Comparison of ENCODE assay signal across 27 cellular contexts in the genomic region with DNA sequence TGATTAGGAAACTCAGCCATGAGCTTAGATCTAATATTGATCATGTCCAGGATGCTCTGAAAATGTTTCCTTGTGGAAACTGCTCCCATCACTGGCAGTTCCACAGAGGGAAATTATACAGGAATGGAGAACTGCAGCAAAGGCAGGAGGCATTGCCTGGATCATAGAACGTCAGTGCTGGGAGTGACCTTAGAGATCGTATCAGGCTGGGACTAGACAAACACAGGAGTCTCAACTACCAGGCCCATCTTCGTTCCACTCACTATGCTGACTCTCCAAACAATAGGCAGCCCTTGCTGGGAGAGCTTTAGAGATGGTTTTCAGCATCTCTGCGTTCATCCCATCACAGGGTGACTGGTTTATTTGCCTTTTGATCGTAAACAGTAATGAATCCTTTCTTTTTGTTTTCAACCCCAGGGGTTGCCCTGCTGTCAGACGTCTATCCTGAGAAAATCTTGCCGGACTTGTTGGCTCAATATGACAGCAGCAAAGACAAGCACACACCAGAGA.
DNase-seq lines count a peak whose midpoint lies in the region; ATAC-seq and TF ChIP-seq lines count a peak whose summit lies in the region.
"Had no signal": no experiment of that assay in that cellular context is flagged by ENCODE, and none has a peak within 500 bp of the region (broad histone marks: within the 10 kb centered on the region; RNA-seq: fewer than 3 reads in every experiment).

No MANE protein-coding gene starts in this region.

- no peak for DNase-seq in GM23338 (ENCODE audit: low spot score)
- DNase-seq in NCI-H1417 (lab: John Stamatoyannopoulos, UW), result peak; percentile 21 to 73 (median 55)
- peak; percentile 41 for DNase-seq in SK-N-DZ (ENCODE audit: low spot score)
- no peak for DNase-seq in NCI-H526 (lab: John Stamatoyannopoulos, UW)
- DNase-seq: activated CD4-positive, alpha-beta T cell treated with anti-CD3 and anti-CD28 coated beads, Interleukin-2, amount 10 ng/mL, durations not matched to agents 24 days and 14 days; activated naive CD4-positive, alpha-beta T cell treated with anti-CD3 and anti-CD28 coated beads for 36 hours; amygdala; colonic mucosa; effector memory CD4-positive, alpha-beta T cell; foreskin melanocyte; HFFc6; KG1; NCI-H1930; NCI-H524; pancreas; right cardiac atrium; stimulated activated CD4-positive, alpha-beta T cell treated with anti-CD3 and anti-CD28 coated beads, Interleukin-12 subunit alpha, Interleukin-12 subunit beta, amount 100 ng/mL, for 4 hours; stimulated activated CD4-positive, alpha-beta T cell treated with anti-CD3 and anti-CD28 coated beads, Interleukin-4, amount 100 ng/mL, for 24 hours; stimulated activated naive B cell treated with anti-CD40 and anti-IgM and Interleukin-4, amounts not matched to agents 10 μg/mL and 1 μg/mL and 100 μg/mL, for 72 hours had no signal

- no peak for TF ChIP-seq RAD21 in neural cell (conservative IDR thresholded peaks at IDR 0.05)

- TF ChIP-seq CTCF in GM23338 (conservative IDR thresholded peaks at IDR 0.05; ENCODE audit: low read depth in 2 of 2) (no peak), neural cell (IDR thresholded peaks at IDR 0.05; ENCODE audit: poor library complexity, severe bottlenecking) (no peak)

- H3K4me1 Mint-ChIP-seq in GM23338, result peaks cover 25% of the 10 kb centered on the region
- H3K4me1 Mint-ChIP-seq: stimulated activated naive B cell treated with anti-CD40 and anti-IgM and Interleukin-4, amounts not matched to agents 10 μg/mL and 1 μg/mL and 100 μg/mL, for 72 hours had no signal

- H3K9me3 ChIP-seq in neural cell (ENCODE audit: low read length), result no peaks in the 10 kb centered on the region
- H3K9me3 ChIP-seq: colonic mucosa, pancreas, vagina had no signal

- peak; percentile 11; the same call in 2 of the 3 replicates for ATAC-seq in GM23338
- no peak for ATAC-seq in GM21367 (IDR thresholded peaks at IDR 0.05; ENCODE audit: unreplicated experiment)
- ATAC-seq in GM18861 (IDR thresholded peaks at IDR 0.05; ENCODE audit: unreplicated experiment), result no peak
- ATAC-seq: esophagus mucosa; pancreas; right cardiac atrium; stimulated activated naive B cell treated with anti-CD40 and anti-IgM and Interleukin-4, amounts not matched to agents 10 μg/mL and 1 μg/mL and 100 μg/mL, for 72 hours had no signal

- H4K20me1 ChIP-seq in GM23338 (replicated peaks; ENCODE audit: insufficient read depth) (no peaks in the 10 kb centered on the region), neural cell (ENCODE audit: insufficient read depth) (no peaks in the 10 kb centered on the region)

- H3K4me3 Mint-ChIP-seq in GM23338, result no peak overlapping the region
- H3K4me3 Mint-ChIP-seq: activated CD4-positive, alpha-beta T cell treated with anti-CD3 and anti-CD28 coated beads, Interleukin-2, amount 10 ng/mL, durations not matched to agents 24 days and 14 days; activated naive CD4-positive, alpha-beta T cell treated with anti-CD3 and anti-CD28 coated beads for 36 hours; CD14-positive monocyte; HFFc6; nephron; stimulated activated naive B cell treated with anti-CD40 and anti-IgM and Interleukin-4, amounts not matched to agents 10 μg/mL and 1 μg/mL and 100 μg/mL, for 72 hours had no signal

- H3K4me1 ChIP-seq in GM23338 (ENCODE audit: insufficient read depth), result peaks cover 26% of the 10 kb centered on the region
- H3K4me1 ChIP-seq: colonic mucosa, pancreas, vagina had no signal

- H3K27me3 Mint-ChIP-seq in GM23338 (ENCODE audit: insufficient read depth, low read depth, poor library complexity), result no peaks in the 10 kb centered on the region
- H3K27me3 Mint-ChIP-seq: activated CD4-positive, alpha-beta T cell treated with anti-CD3 and anti-CD28 coated beads, Interleukin-2, amount 10 ng/mL, durations not matched to agents 24 days and 14 days; stimulated activated naive B cell treated with anti-CD40 and anti-IgM and Interleukin-4, amounts not matched to agents 10 μg/mL and 1 μg/mL and 100 μg/mL, for 72 hours had no signal

- H3K4me3 ChIP-seq in GM23338, result no peak overlapping the region
- H3K4me3 ChIP-seq in neural cell (ENCODE audit: low read length), result peak overlapping the region; percentile 9
- H3K4me3 ChIP-seq: colonic mucosa, pancreas, vagina had no signal

- peaks cover 14% of the 10 kb centered on the region; the same call in 1 of the 3 replicates for H3K36me3 Mint-ChIP-seq in GM23338 (ENCODE audit: low read depth)

- TF ChIP-seq EP300 in neural cell (conservative IDR thresholded peaks at IDR 0.05; ENCODE audit: poor library complexity, severe bottlenecking), result no peak

- H3K27ac Mint-ChIP-seq in GM23338, result no peak overlapping the region
- H3K27ac Mint-ChIP-seq: activated CD4-positive, alpha-beta T cell treated with anti-CD3 and anti-CD28 coated beads, Interleukin-2, amount 10 ng/mL, durations not matched to agents 24 days and 14 days; activated naive CD4-positive, alpha-beta T cell treated with anti-CD3 and anti-CD28 coated beads for 36 hours; stimulated activated naive B cell treated with anti-CD40 and anti-IgM and Interleukin-4, amounts not matched to agents 10 μg/mL and 1 μg/mL and 100 μg/mL, for 72 hours had no signal

- H3K9ac ChIP-seq in neural cell (ENCODE audit: low read length), result peak overlapping the region; percentile 61

- no peak overlapping the region for H2AFZ ChIP-seq in GM23338
- H2AFZ ChIP-seq in neural cell (ENCODE audit: low read depth, low read length), result peak overlapping the region; percentile 86

- no peaks in the 10 kb centered on the region for H3K9me3 Mint-ChIP-seq in GM23338
- H3K9me3 Mint-ChIP-seq: activated CD4-positive, alpha-beta T cell treated with anti-CD3 and anti-CD28 coated beads, Interleukin-2, amount 10 ng/mL, durations not matched to agents 24 days and 14 days; activated naive CD4-positive, alpha-beta T cell treated with anti-CD3 and anti-CD28 coated beads for 36 hours; CD14-positive monocyte; HFFc6; nephron; stimulated activated naive B cell treated with anti-CD40 and anti-IgM and Interleukin-4, amounts not matched to agents 10 μg/mL and 1 μg/mL and 100 μg/mL, for 72 hours had no signal

- H3K27ac ChIP-seq in GM23338 (ENCODE audit: low read depth) (no peak overlapping the region; the same call in 1 of the 2 replicates), neural cell (ENCODE audit: low read length) (peak overlapping the region; percentile 94)
- H3K27ac ChIP-seq: colonic mucosa, pancreas, RWPE1, vagina had no signal

- peaks cover 11% of the 10 kb centered on the region; the same call in 1 of the 2 replicates for H3F3A ChIP-seq in GM23338 (replicated peaks; ENCODE audit: low read depth)
- peaks cover 7% of the 10 kb centered on the region for H3F3A ChIP-seq in neural cell (ENCODE audit: insufficient read depth, low read length, poor library complexity, severe bottlenecking)

- H3K9me2 ChIP-seq in GM23338 (ENCODE audit: insufficient read depth) (no peaks in the 10 kb centered on the region), neural cell (ENCODE audit: insufficient read depth, low read length) (no peaks in the 10 kb centered on the region)

- H3K36me3 ChIP-seq in GM23338 (ENCODE audit: insufficient read depth) (no peaks in the 10 kb centered on the region), neural cell (ENCODE audit: insufficient read depth, low read length) (peaks cover 4% of the 10 kb centered on the region)
- H3K36me3 ChIP-seq: colonic mucosa had no signal

- no peaks in the 10 kb centered on the region for H3K27me3 ChIP-seq in GM23338 (ENCODE audit: insufficient read depth)
- no peaks in the 10 kb centered on the region for H3K27me3 ChIP-seq in neural cell (ENCODE audit: insufficient read depth, low read depth, low read length)
- H3K27me3 ChIP-seq: colonic mucosa, pancreas, vagina had no signal

- H3K4me2 ChIP-seq in GM23338, result 0 out of 2 replicates have a peak overlapping the region, but pooled peaks have one; percentile 65
- peak overlapping the region; percentile 4 for H3K4me2 ChIP-seq in neural cell (ENCODE audit: low read length)

- H3K79me2 ChIP-seq in GM23338 (replicated peaks; ENCODE audit: insufficient read depth), result no peaks in the 10 kb centered on the region
- no peaks in the 10 kb centered on the region for H3K79me2 ChIP-seq in neural cell (replicated peaks; ENCODE audit: insufficient read depth, low read length)

TF ChIP-seq in GM23338, 12 proteins besides CTCF, POLR2A, EP300 and RAD21 (continues in another document):
- TF ChIP-seq CREB1 (CRISPR knock-in tag; IDR thresholded peaks at IDR 0.05; ENCODE audit: low read depth), result no peak
- no peak for TF ChIP-seq JUNB (IDR thresholded peaks at IDR 0.05; ENCODE audit: unreplicated experiment)
- TF ChIP-seq POLR2AphosphoS5 (IDR thresholded peaks at IDR 0.05; ENCODE audit: low read depth), result no peak

TF ChIP-seq in neural cell, 6 proteins besides CTCF, POLR2A, EP300 and RAD21:
- TF ChIP-seq TAF1 (IDR thresholded peaks at IDR 0.05; ENCODE audit: low read depth) (no peak), MXI1 (conservative IDR thresholded peaks at IDR 0.05; ENCODE audit: poor library complexity, severe bottlenecking) (no peak), EZH2 (IDR thresholded peaks at IDR 0.05; ENCODE audit: borderline replicate concordance, insufficient read depth, low read length, poor library complexity, severe bottlenecking) (no peak), SMC3 (conservative IDR thresholded peaks at IDR 0.05; ENCODE audit: poor library complexity) (no peak), POLR2AphosphoS5 (IDR thresholded peaks at IDR 0.05) (no peak)
- TF ChIP-seq, protein P1, sequence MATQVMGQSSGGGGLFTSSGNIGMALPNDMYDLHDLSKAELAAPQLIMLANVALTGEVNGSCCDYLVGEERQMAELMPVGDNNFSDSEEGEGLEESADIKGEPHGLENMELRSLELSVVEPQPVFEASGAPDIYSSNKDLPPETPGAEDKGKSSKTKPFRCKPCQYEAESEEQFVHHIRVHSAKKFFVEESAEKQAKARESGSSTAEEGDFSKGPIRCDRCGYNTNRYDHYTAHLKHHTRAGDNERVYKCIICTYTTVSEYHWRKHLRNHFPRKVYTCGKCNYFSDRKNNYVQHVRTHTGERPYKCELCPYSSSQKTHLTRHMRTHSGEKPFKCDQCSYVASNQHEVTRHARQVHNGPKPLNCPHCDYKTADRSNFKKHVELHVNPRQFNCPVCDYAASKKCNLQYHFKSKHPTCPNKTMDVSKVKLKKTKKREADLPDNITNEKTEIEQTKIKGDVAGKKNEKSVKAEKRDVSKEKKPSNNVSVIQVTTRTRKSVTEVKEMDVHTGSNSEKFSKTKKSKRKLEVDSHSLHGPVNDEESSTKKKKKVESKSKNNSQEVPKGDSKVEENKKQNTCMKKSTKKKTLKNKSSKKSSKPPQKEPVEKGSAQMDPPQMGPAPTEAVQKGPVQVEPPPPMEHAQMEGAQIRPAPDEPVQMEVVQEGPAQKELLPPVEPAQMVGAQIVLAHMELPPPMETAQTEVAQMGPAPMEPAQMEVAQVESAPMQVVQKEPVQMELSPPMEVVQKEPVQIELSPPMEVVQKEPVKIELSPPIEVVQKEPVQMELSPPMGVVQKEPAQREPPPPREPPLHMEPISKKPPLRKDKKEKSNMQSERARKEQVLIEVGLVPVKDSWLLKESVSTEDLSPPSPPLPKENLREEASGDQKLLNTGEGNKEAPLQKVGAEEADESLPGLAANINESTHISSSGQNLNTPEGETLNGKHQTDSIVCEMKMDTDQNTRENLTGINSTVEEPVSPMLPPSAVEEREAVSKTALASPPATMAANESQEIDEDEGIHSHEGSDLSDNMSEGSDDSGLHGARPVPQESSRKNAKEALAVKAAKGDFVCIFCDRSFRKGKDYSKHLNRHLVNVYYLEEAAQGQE (IDR thresholded peaks at IDR 0.05; ENCODE audit: borderline replicate concordance), result no peak
TF ChIP-seq in neural cell: peak in this region for 0.

Comparison
In these comparisons a context has a peak if more than half of its experiments do, and no peak if none do; other contexts are left out.
1. DNase-seq: peak in NCI-H1417 (3 of 3) and SK-N-DZ (single experiment); none in GM23338 (single experiment) and NCI-H526 (0 of 2).